11 cellular contexts compared by ENCODE assay signal in the genomic region with DNA sequence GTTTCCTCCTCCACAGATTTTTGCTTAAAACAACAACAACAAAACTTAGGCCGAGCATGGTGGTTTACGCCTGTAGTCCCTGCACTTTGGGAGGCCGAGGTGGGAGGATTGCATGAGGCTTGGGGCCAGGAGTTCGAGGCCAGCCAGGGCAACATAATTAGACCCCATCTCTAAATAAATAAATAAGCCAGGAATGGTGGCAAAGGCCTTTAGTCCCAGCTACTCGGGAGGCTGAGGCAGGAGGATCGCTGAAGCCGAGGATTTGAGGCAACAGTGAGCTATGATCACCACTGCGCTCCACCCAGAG. TPM values are rescaled to one million over a fixed set of nuclear protein-coding genes. Genes with fewer than 3 reads are reported as not detected.
DNase-seq lines count a peak whose midpoint lies in the region; ATAC-seq and TF ChIP-seq lines count a peak whose summit lies in the region.
"Had no signal": no experiment of that assay in that cellular context is flagged by ENCODE, and none has a peak within 500 bp of the region (broad histone marks: within the 10 kb centered on the region; RNA-seq: fewer than 3 reads in every experiment).

No MANE protein-coding gene starts in this region.

- H3K4me2 ChIP-seq in DND-41 (ENCODE audit: insufficient read depth, low read length) (peak overlapping the region; percentile 76; the same call in 1 of the 2 replicates), OCI-LY3 (ENCODE audit: low read length) (peak overlapping the region; percentile 96)

- H3K27ac ChIP-seq in DND-41 (ENCODE audit: low read length) (peak overlapping the region; percentile 91), OCI-LY3 (ENCODE audit: low read length) (no peak overlapping the region), rectal smooth muscle tissue (ENCODE audit: low read depth, low read length) (peak overlapping the region; percentile 96)

- no peak for DNase-seq in DND-41
- peak; percentile 10 for DNase-seq in dermis blood vessel endothelial cell
- no peak for DNase-seq in cerebellum (ENCODE audit: low spot score)
- DNase-seq in NCI-H774 (lab: John Stamatoyannopoulos, UW) = no peak
- no peak for DNase-seq in epidermal melanocyte (ENCODE audit: insufficient read length, low spot score)
- DNase-seq: activated CD4-positive, CD25-positive, alpha-beta regulatory T cell treated with anti-CD3 and anti-CD28 coated beads, Interleukin-2, amount 50 U/mL, for 72 hours; stimulated activated CD4-positive, alpha-beta T cell treated with anti-CD3 and anti-CD28 coated beads, Interleukin-12 subunit alpha, Interleukin-12 subunit beta, amount 100 ng/mL, for 4 hours had no signal

- H3K36me3 ChIP-seq in DND-41 (ENCODE audit: insufficient read depth, low read length) (peaks cover 18% of the 10 kb centered on the region), OCI-LY3 (replicated peaks; ENCODE audit: low read depth, low read length) (peaks cover 2% of the 10 kb centered on the region), rectal smooth muscle tissue (ENCODE audit: control insufficient read depth, insufficient read depth, low read length) (no peaks in the 10 kb centered on the region)
- H3K36me3 ChIP-seq: upper lobe of left lung had no signal

- ATAC-seq in DND-41 (ENCODE audit: insufficient read depth, low read depth) (no peak), HG03378 (IDR thresholded peaks at IDR 0.05; ENCODE audit: unreplicated experiment) (no peak)

- TF ChIP-seq CTCF in DND-41 (IDR thresholded peaks at IDR 0.05; ENCODE audit: borderline replicate concordance, extremely low read depth, low read length, poor library complexity, severe bottlenecking) (no peak), OCI-LY3 (IDR thresholded peaks at IDR 0.05; ENCODE audit: low read depth, low read length) (no peak)

- H3K79me2 ChIP-seq in DND-41 (ENCODE audit: insufficient read depth, low read length) (peaks cover 33% of the 10 kb centered on the region), OCI-LY3 (ENCODE audit: low read length) (peaks cover 31% of the 10 kb centered on the region)

- H3K4me3 ChIP-seq in DND-41 (ENCODE audit: low read depth in 1 of 2, low read length in 2 of 2) (peak overlapping the region in 1 of 2 experiments; percentile 85; a peak in 1 of 4 replicates), OCI-LY3 (ENCODE audit: low read length) (peak overlapping the region; percentile 100; the same call in 1 of the 2 replicates), rectal smooth muscle tissue (ENCODE audit: low read length) (no peak overlapping the region)

- H3K4me1 ChIP-seq in DND-41 (ENCODE audit: insufficient read depth, low read length) (peaks cover 30% of the 10 kb centered on the region), OCI-LY3 (ENCODE audit: low read length) (peaks cover 11% of the 10 kb centered on the region), rectal smooth muscle tissue (ENCODE audit: control insufficient read depth, insufficient read depth, low read length) (peaks cover 10% of the 10 kb centered on the region)

- no peaks in the 10 kb centered on the region for H3K27me3 ChIP-seq in DND-41 (ENCODE audit: insufficient read depth, low read length, poor library complexity)
- H3K27me3 ChIP-seq in OCI-LY3 (ENCODE audit: low read depth, low read length) = no peaks in the 10 kb centered on the region
- no peaks in the 10 kb centered on the region for H3K27me3 ChIP-seq in rectal smooth muscle tissue (ENCODE audit: control insufficient read depth, insufficient read depth, low read length)
- H3K27me3 ChIP-seq: upper lobe of left lung had no signal

- H3K9ac ChIP-seq in DND-41 (ENCODE audit: low read depth, low read length) = peak overlapping the region; percentile 92
- no peak overlapping the region for H3K9ac ChIP-seq in OCI-LY3 (ENCODE audit: low read length)
- no peak overlapping the region for H3K9ac ChIP-seq in rectal smooth muscle tissue (ENCODE audit: low read length)

- H4K20me1 ChIP-seq in DND-41 (ENCODE audit: insufficient read depth, low read length) (peaks cover 28% of the 10 kb centered on the region), OCI-LY3 (ENCODE audit: insufficient read depth, low read length) (peaks cover 23% of the 10 kb centered on the region)

- H2AFZ ChIP-seq in DND-41 (ENCODE audit: low read depth, low read length) = peak overlapping the region; percentile 97
- no peak overlapping the region for H2AFZ ChIP-seq in OCI-LY3 (ENCODE audit: low read depth, low read length)

- H3K9me3 ChIP-seq in DND-41 (ENCODE audit: insufficient read depth, low read length, severe bottlenecking) (no peaks in the 10 kb centered on the region), OCI-LY3 (ENCODE audit: insufficient read depth, low read length) (no peaks in the 10 kb centered on the region)
- H3K9me3 ChIP-seq: upper lobe of left lung had no signal

RNA-seq across cellular contexts. Expression of a gene that starts 1.3 kb away (rescaled TPM):
- total RNA-seq in dermis blood vessel endothelial cell (236 and 322 TPM in 2 replicates), cerebellum (308 TPM)

RNA-seq across cellular contexts. Expression of a gene that starts 55.9 kb away (rescaled TPM):
- total RNA-seq in dermis blood vessel endothelial cell = under 0.01 and 0.42 TPM in 2 replicates
- total RNA-seq in cerebellum = 2.1 TPM
